ENCODE assay signal across 8 cellular contexts in the genomic region with DNA sequence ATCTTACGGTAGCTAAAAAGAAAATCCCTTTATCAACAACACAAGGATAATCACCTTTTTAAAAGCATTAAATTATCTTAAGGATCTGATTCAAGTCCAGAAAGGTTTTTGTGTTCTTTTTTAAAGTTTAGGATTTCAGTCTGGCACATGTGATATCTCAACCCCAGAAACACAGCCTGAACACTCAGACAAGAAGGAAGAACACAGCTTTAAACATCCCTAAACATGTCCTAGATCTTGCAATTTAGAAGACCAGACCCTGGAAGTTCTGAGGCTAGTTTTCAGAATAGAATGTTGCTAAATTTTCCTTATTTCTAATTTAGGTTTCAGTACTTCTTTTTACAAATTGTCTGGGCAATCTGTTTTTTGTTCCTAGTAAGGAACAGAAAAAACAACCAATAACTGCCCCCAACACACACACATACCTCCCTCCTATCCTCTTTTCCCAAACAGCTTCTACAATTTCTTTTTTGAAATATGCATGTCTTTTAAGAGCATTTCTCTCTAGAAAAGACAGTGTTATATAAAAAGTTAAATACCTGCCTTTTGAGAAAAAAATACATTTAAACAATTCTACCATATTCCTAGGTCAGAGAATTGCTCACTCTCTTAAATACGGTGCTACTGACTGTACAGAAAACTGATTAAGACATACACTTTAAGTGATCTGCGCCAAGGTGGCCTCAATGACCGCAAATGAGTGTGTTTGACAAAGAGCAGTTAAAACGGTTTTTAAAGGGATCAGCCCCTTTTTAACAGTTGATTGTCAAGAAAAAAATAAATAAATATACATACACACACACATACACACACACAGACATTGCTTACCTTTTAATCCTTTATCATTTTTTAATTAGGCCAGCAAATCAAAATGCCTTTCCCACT. TPM values are rescaled to one million over a fixed set of nuclear protein-coding genes. Genes with fewer than 3 reads are reported as not detected.
DNase-seq lines count a peak whose midpoint lies in the region; ATAC-seq, FAIRE-seq and TF ChIP-seq lines count a peak whose summit lies in the region.

No MANE protein-coding gene starts in this region.

- H3K9ac ChIP-seq in SK-N-SH, result peak overlapping the region; percentile 84

- H2AFZ ChIP-seq in SK-N-SH (ENCODE audit: low read depth), result peak overlapping the region; percentile 89

- H3K36me3 ChIP-seq in SK-N-SH (replicated peaks in 1 of 2; ENCODE audit: control insufficient read depth in 1 of 2, insufficient read depth in 2 of 2, low read length in 1 of 2), result peaks cover 0 to 5% of the 10 kb centered on the region in 2 experiments
- no peaks in the 10 kb centered on the region for H3K36me3 ChIP-seq in tibial artery

- TF ChIP-seq EP300 in SK-N-SH (IDR thresholded peaks at IDR 0.05; ENCODE audit: borderline replicate concordance in 1 of 2, low read depth in 1 of 2, low read length in 1 of 2), result no peak

- CTCF ChIA-PET in SK-N-SH (lab: Yijun Ruan, JAX), result interaction anchor here (0.7 to 1.8 kb wide), 3 partner anchors 27 to 663 kb away, joined by 4 read pairs; no protein-coding TSS in a partner anchor

- no peak for DNase-seq in SK-N-SH
- no peak for DNase-seq in activated naive CD8-positive, alpha-beta T cell treated with anti-CD3 and anti-CD28 coated beads, Interleukin-2, amount 50 U/mL, for 24 hours
- peak in 1 of 2 donors; percentile 28 for DNase-seq in tibial artery
- DNase-seq in amniotic stem cell (lab: John Stamatoyannopoulos, UW), result no peak
- DNase-seq in activated T-helper 2 cell treated with anti-CD3 and anti-CD28 coated beads, Interferon-gamma antibody, Interleukin-2, Interleukin-4, amounts not matched to agents 10 μg/mL and 5 μg/mL and 100 μg/mL, durations not matched to agents 14 hours and 24 hours and 36 hours (ENCODE audit: low spot score), result no peak
- no peak for DNase-seq in activated CD4-positive, alpha-beta T cell treated with anti-CD3 and anti-CD28 coated beads for 1 hour

- H3K9me2 ChIP-seq in SK-N-SH, result no peaks in the 10 kb centered on the region

- peak; percentile 93 for FAIRE-seq in islet of Langerhans (lab: Jason Lieb, UNC)

- H3F3A ChIP-seq in SK-N-SH (replicated peaks; ENCODE audit: insufficient read depth), result peaks cover 27% of the 10 kb centered on the region

- peaks cover 30% of the 10 kb centered on the region for H3K4me1 Mint-ChIP-seq in activated naive CD8-positive, alpha-beta T cell treated with anti-CD3 and anti-CD28 coated beads, Interleukin-2, amount 50 U/mL, for 24 hours
- peaks cover 2% of the 10 kb centered on the region for H3K4me1 Mint-ChIP-seq in activated T-helper 2 cell treated with anti-CD3 and anti-CD28 coated beads, Interferon-gamma antibody, Interleukin-2, Interleukin-4, amounts not matched to agents 10 μg/mL and 5 μg/mL and 100 μg/mL, durations not matched to agents 14 hours and 24 hours and 36 hours (ENCODE audit: low read depth)

- no peak for ATAC-seq in SK-N-SH treated with all-trans-retinoic acid at 6 μM for 48 hours
- no peak for ATAC-seq in activated naive CD8-positive, alpha-beta T cell treated with anti-CD3 and anti-CD28 coated beads, Interleukin-2, amount 50 U/mL, for 24 hours

- no peaks in the 10 kb centered on the region for H3K27me3 ChIP-seq in SK-N-SH (ENCODE audit: insufficient read depth)
- no peaks in the 10 kb centered on the region for H3K27me3 ChIP-seq in tibial artery

- H3K4me2 ChIP-seq in SK-N-SH, result peak overlapping the region; percentile 93

- H3K36me3 Mint-ChIP-seq in activated naive CD8-positive, alpha-beta T cell treated with anti-CD3 and anti-CD28 coated beads, Interleukin-2, amount 50 U/mL, for 24 hours (ENCODE audit: low read depth), result no peaks in the 10 kb centered on the region
- no peaks in the 10 kb centered on the region for H3K36me3 Mint-ChIP-seq in activated T-helper 2 cell treated with anti-CD3 and anti-CD28 coated beads, Interferon-gamma antibody, Interleukin-2, Interleukin-4, amounts not matched to agents 10 μg/mL and 5 μg/mL and 100 μg/mL, durations not matched to agents 14 hours and 24 hours and 36 hours (ENCODE audit: low read depth)

- H3K4me3 ChIP-seq in SK-N-SH (ENCODE audit: low read depth in 2 of 2, low read length in 1 of 2) (peak overlapping the region; percentile 67 to 92), tibial artery (peak overlapping the region; percentile 50 to 53)

- no peaks in the 10 kb centered on the region for H3K9me3 Mint-ChIP-seq in activated naive CD8-positive, alpha-beta T cell treated with anti-CD3 and anti-CD28 coated beads, Interleukin-2, amount 50 U/mL, for 24 hours
- H3K9me3 Mint-ChIP-seq in activated T-helper 2 cell treated with anti-CD3 and anti-CD28 coated beads, Interferon-gamma antibody, Interleukin-2, Interleukin-4, amounts not matched to agents 10 μg/mL and 5 μg/mL and 100 μg/mL, durations not matched to agents 14 hours and 24 hours and 36 hours, result no peaks in the 10 kb centered on the region

- H4K20me1 ChIP-seq in SK-N-SH (ENCODE audit: insufficient read depth), result no peaks in the 10 kb centered on the region

- peak overlapping the region; percentile 77 for H3K4me3 Mint-ChIP-seq in activated naive CD8-positive, alpha-beta T cell treated with anti-CD3 and anti-CD28 coated beads, Interleukin-2, amount 50 U/mL, for 24 hours
- H3K4me3 Mint-ChIP-seq in activated T-helper 2 cell treated with anti-CD3 and anti-CD28 coated beads, Interferon-gamma antibody, Interleukin-2, Interleukin-4, amounts not matched to agents 10 μg/mL and 5 μg/mL and 100 μg/mL, durations not matched to agents 14 hours and 24 hours and 36 hours (ENCODE audit: low read depth), result no peak overlapping the region

- peaks cover 5 to 35% of the 10 kb centered on the region in 2 experiments; a peak in 2 of 4 replicates for H3K4me1 ChIP-seq in SK-N-SH (ENCODE audit: control insufficient read depth in 1 of 2, insufficient read depth in 2 of 2, low read depth in 1 of 2, low read length in 1 of 2)
- peaks cover 0 to 33% (median 10%) of the 10 kb centered on the region in 4 donors for H3K4me1 ChIP-seq in tibial artery

- no peak overlapping the region for H3K27ac Mint-ChIP-seq in activated naive CD8-positive, alpha-beta T cell treated with anti-CD3 and anti-CD28 coated beads, Interleukin-2, amount 50 U/mL, for 24 hours
- H3K27ac Mint-ChIP-seq in activated T-helper 2 cell treated with anti-CD3 and anti-CD28 coated beads, Interferon-gamma antibody, Interleukin-2, Interleukin-4, amounts not matched to agents 10 μg/mL and 5 μg/mL and 100 μg/mL, durations not matched to agents 14 hours and 24 hours and 36 hours, result no peak overlapping the region

- 31% methylated on average over 5 of the region's 5 CpGs for WGBS in SK-N-SH (ENCODE audit: low lambda C conversion rate)

- TF ChIP-seq CTCF in SK-N-SH (IDR thresholded peaks at IDR 0.05) (no peak), tibial artery (IDR thresholded peaks at IDR 0.05) (no peak)

- POLR2A ChIA-PET in SK-N-SH (lab: Yijun Ruan, JAX), result interaction anchor here (0.6 to 3.9 kb wide), 4 partner anchors 8 to 665 kb away, joined by 5 to 61 read pairs (median 6); no protein-coding TSS in a partner anchor

- H3K27ac ChIP-seq in SK-N-SH (ENCODE audit: low read depth in 2 of 2, low read length in 1 of 2) (peak overlapping the region; percentile 85 to 97), tibial artery (peak overlapping the region; percentile 81 to 83)

- 0 out of 2 replicates have a peak, but pooled peaks have one; percentile 3 for TF ChIP-seq RAD21 in SK-N-SH (IDR thresholded peaks at IDR 0.05; ENCODE audit: low read length)

- H3K9me3 ChIP-seq in SK-N-SH (0 out of 2 replicates have a peak, but pooled peaks cover 5% of the 10 kb centered on the region), tibial artery (no peaks in the 10 kb centered on the region)

- intact Hi-C loops in tibial artery (cut with DNase I; ENCODE audit: low total_unique reads), result no loop called here
- intact Hi-C loops in activated T-helper 2 cell treated with anti-CD3 and anti-CD28 coated beads, Interferon-gamma antibody, Interleukin-2, Interleukin-4, amounts not matched to agents 10 μg/mL and 5 μg/mL and 100 μg/mL, durations not matched to agents 14 hours and 24 hours and 36 hours (cut with micrococcal nuclease), result no loop called here

- H3K79me2 ChIP-seq in SK-N-SH (ENCODE audit: insufficient read depth), result peaks cover 6% of the 10 kb centered on the region; the same call in 1 of the 2 replicates

- H3K27me3 Mint-ChIP-seq in activated naive CD8-positive, alpha-beta T cell treated with anti-CD3 and anti-CD28 coated beads, Interleukin-2, amount 50 U/mL, for 24 hours, result peaks cover 46% of the 10 kb centered on the region
- H3K27me3 Mint-ChIP-seq in activated T-helper 2 cell treated with anti-CD3 and anti-CD28 coated beads, Interferon-gamma antibody, Interleukin-2, Interleukin-4, amounts not matched to agents 10 μg/mL and 5 μg/mL and 100 μg/mL, durations not matched to agents 14 hours and 24 hours and 36 hours (ENCODE audit: low read depth), result peaks cover 41% of the 10 kb centered on the region

TF ChIP-seq in SK-N-SH, 30 proteins besides CTCF, POLR2A, EP300 and RAD21 (continues in another document):
- TF ChIP-seq TCF12 (IDR thresholded peaks at IDR 0.05) (no peak), NFIC (IDR thresholded peaks at IDR 0.05; ENCODE audit: borderline replicate concordance) (no peak), RCOR1 (IDR thresholded peaks at IDR 0.05; ENCODE audit: low read length) (no peak)
- TF ChIP-seq, protein P1, sequence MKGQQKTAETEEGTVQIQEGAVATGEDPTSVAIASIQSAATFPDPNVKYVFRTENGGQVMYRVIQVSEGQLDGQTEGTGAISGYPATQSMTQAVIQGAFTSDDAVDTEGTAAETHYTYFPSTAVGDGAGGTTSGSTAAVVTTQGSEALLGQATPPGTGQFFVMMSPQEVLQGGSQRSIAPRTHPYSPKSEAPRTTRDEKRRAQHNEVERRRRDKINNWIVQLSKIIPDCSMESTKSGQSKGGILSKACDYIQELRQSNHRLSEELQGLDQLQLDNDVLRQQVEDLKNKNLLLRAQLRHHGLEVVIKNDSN (IDR thresholded peaks at IDR 0.05; ENCODE audit: borderline replicate concordance, low read depth), result no peak

TF ChIP-seq in SK-N-SH treated with all-trans-retinoic acid at 6 μM for 48 hours, 23 proteins besides CTCF, POLR2A, EP300 and RAD21 (continues in another document):
- no peak for TF ChIP-seq BACH2 (CRISPR knock-in tag; IDR thresholded peaks at IDR 0.05; ENCODE audit: borderline replicate concordance)
- TF ChIP-seq ZFP30 (CRISPR knock-in tag; IDR thresholded peaks at IDR 0.05), result no peak
- TF ChIP-seq GLIS3 (CRISPR knock-in tag; IDR thresholded peaks at IDR 0.05), result no peak

RNA-seq across cellular contexts. Expression of gene ZNF608, which starts 0.8 kb away (rescaled TPM):
- 4.9 and 5.2 TPM in 2 replicates for polyA plus RNA-seq in SK-N-SH (2012; rRNA removed)
- polyA plus RNA-seq in SK-N-SH (2012; cell fraction: cytosol; rRNA removed), result 3.6 and 4.6 TPM in 2 replicates
- 6.3 and 8.8 TPM in 2 replicates for polyA plus RNA-seq in SK-N-SH (2012; cell fraction: nucleus; rRNA removed)
- not detected in 2 replicates for total RNA-seq in activated T-helper 2 cell treated with anti-CD3 and anti-CD28 coated beads, Interferon-gamma antibody, Interleukin-2, Interleukin-4, amounts not matched to agents 10 μg/mL and 5 μg/mL and 100 μg/mL, durations not matched to agents 14 hours and 24 hours and 36 hours
